22 cellular contexts compared by ENCODE assay signal in genomic region chr12:32033411-32033810, GRCh38.
DNase-seq lines count a peak whose midpoint lies in the region; ATAC-seq and TF ChIP-seq lines count a peak whose summit lies in the region.
"Had no signal": no experiment of that assay in that cellular context is flagged by ENCODE, and none has a peak within 500 bp of the region (broad histone marks: within the 10 kb centered on the region; RNA-seq: fewer than 3 reads in every experiment).

No MANE protein-coding gene starts in this region.

- CTCF ChIA-PET in activated CD4-positive, alpha-beta T cell treated with anti-CD3 and anti-CD28 coated beads, Interleukin-2, amount 10 ng/mL, durations not matched to agents 7 days and 5 days (lab: Charles Lee): interaction anchor here (0.6 kb wide), 1 partner anchor 199 kb away, joined by 3 read pairs; no protein-coding TSS in a partner anchor
- CTCF ChIA-PET in CD4-positive, alpha-beta memory T cell (lab: Charles Lee; ENCODE audit: partially characterized antibody): no interaction called here

- no peaks in the 10 kb centered on the region for H3K9me3 Mint-ChIP-seq in activated CD4-positive, alpha-beta T cell treated with anti-CD3 and anti-CD28 coated beads, Interleukin-2, amount 10 ng/mL, durations not matched to agents 7 days and 5 days
- no peaks in the 10 kb centered on the region for H3K9me3 Mint-ChIP-seq in CD4-positive, alpha-beta memory T cell
- H3K9me3 Mint-ChIP-seq: activated naive CD4-positive, alpha-beta T cell treated with anti-CD3 and anti-CD28 coated beads, Interleukin-2, amount 50 U/mL, for 72 hours had no signal

- DNase-seq in activated CD4-positive, alpha-beta T cell treated with anti-CD3 and anti-CD28 coated beads, Interleukin-2, amount 10 ng/mL, durations not matched to agents 7 days and 5 days: no peak
- DNase-seq in activated CD4-positive, alpha-beta T cell treated with anti-CD3 and anti-CD28 coated beads for 48 hours: no peak
- DNase-seq in UCSD-AML1 (lab: John Stamatoyannopoulos, UW; ENCODE audit: unreplicated experiment) (peak; percentile 14), mesenteric fat pad (ENCODE audit: low spot score) (peak; percentile 33), thyroid gland (peak; percentile 68 to 78), left lobe of liver (ENCODE audit: low spot score) (no peak), GDM1 (lab: John Stamatoyannopoulos, UW) (no peak)
- no peak for DNase-seq in CD4-positive, alpha-beta memory T cell
- DNase-seq: BE2C; Calu3; effector CD4-positive, alpha-beta T cell; left cardiac atrium; mucosa of descending colon; NCI-H1436; occipital lobe; right cardiac atrium; stimulated activated CD8-positive, alpha-beta memory T cell treated with anti-CD3 and anti-CD28 coated beads, Interleukin-4, amount 100 ng/mL, for 48 hours; T-helper 9 cell had no signal

- H3K27me3 Mint-ChIP-seq in activated CD4-positive, alpha-beta T cell treated with anti-CD3 and anti-CD28 coated beads, Interleukin-2, amount 10 ng/mL, durations not matched to agents 7 days and 5 days: no peaks in the 10 kb centered on the region
- H3K27me3 Mint-ChIP-seq in CD4-positive, alpha-beta memory T cell: no peaks in the 10 kb centered on the region

- WGBS in thyroid gland, 2 donors: 34 to 35% methylated on average over 2 of the region's 2 CpGs

- H3K4me3 Mint-ChIP-seq in activated CD4-positive, alpha-beta T cell treated with anti-CD3 and anti-CD28 coated beads, Interleukin-2, amount 10 ng/mL, durations not matched to agents 7 days and 5 days: no peak overlapping the region
- H3K4me3 Mint-ChIP-seq in CD4-positive, alpha-beta memory T cell: no peak overlapping the region

- no peaks in the 10 kb centered on the region for H3K4me1 Mint-ChIP-seq in activated CD4-positive, alpha-beta T cell treated with anti-CD3 and anti-CD28 coated beads, Interleukin-2, amount 10 ng/mL, durations not matched to agents 7 days and 5 days
- peaks cover 0 to 2% (median 0%) of the 10 kb centered on the region in 4 donors for H3K4me1 Mint-ChIP-seq in CD4-positive, alpha-beta memory T cell

- intact Hi-C loops in thyroid gland (cut with DNase I): no loop called here
- intact Hi-C loops in CD4-positive, alpha-beta memory T cell (cut with micrococcal nuclease): no loop called here

- H3K27ac Mint-ChIP-seq in activated CD4-positive, alpha-beta T cell treated with anti-CD3 and anti-CD28 coated beads, Interleukin-2, amount 10 ng/mL, durations not matched to agents 7 days and 5 days: peak overlapping the region; percentile 26
- H3K27ac Mint-ChIP-seq in CD4-positive, alpha-beta memory T cell: peak overlapping the region in 2 of 7 donors; percentile 5 to 58
- H3K27ac Mint-ChIP-seq: activated naive CD4-positive, alpha-beta T cell treated with anti-CD3 and anti-CD28 coated beads, Interleukin-2, amount 50 U/mL, for 72 hours had no signal

- no peak for TF ChIP-seq CTCF in thyroid gland (IDR thresholded peaks at IDR 0.05)

- no peaks in the 10 kb centered on the region for H3K36me3 Mint-ChIP-seq in activated CD4-positive, alpha-beta T cell treated with anti-CD3 and anti-CD28 coated beads, Interleukin-2, amount 10 ng/mL, durations not matched to agents 7 days and 5 days (ENCODE audit: low read depth)
- H3K36me3 Mint-ChIP-seq in CD4-positive, alpha-beta memory T cell: no peaks in the 10 kb centered on the region
- H3K36me3 Mint-ChIP-seq: activated naive CD4-positive, alpha-beta T cell treated with anti-CD3 and anti-CD28 coated beads, Interleukin-2, amount 50 U/mL, for 72 hours had no signal

- no peak for ATAC-seq in left lobe of liver
- ATAC-seq: A549; activated CD4-positive, CD25-positive, alpha-beta regulatory T cell treated with anti-CD3 and anti-CD28 coated beads, Interleukin-2, amount 50 U/mL, for 24 hours; activated naive CD4-positive, alpha-beta T cell treated with anti-CD3 and anti-CD28 coated beads, Interleukin-2, amount 50 U/mL, for 72 hours; left cardiac atrium; mucosa of descending colon; right cardiac atrium had no signal

- no peaks in the 10 kb centered on the region for H3K27me3 ChIP-seq in thyroid gland
- no peaks in the 10 kb centered on the region for H3K27me3 ChIP-seq in CD4-positive, alpha-beta memory T cell (ENCODE audit: insufficient read depth, low read length)
- H3K27me3 ChIP-seq: BE2C had no signal

- peaks cover 0 to 5% of the 10 kb centered on the region in 2 donors for H3K4me1 ChIP-seq in thyroid gland
- no peaks in the 10 kb centered on the region for H3K4me1 ChIP-seq in CD4-positive, alpha-beta memory T cell (ENCODE audit: insufficient read depth, low read length)
- H3K4me1 ChIP-seq: A549, BE2C had no signal

- no peaks in the 10 kb centered on the region for H3K9me3 ChIP-seq in thyroid gland
- no peaks in the 10 kb centered on the region for H3K9me3 ChIP-seq in CD4-positive, alpha-beta memory T cell (ENCODE audit: control insufficient read depth in 1 of 2, low read length in 2 of 2)
- H3K9me3 ChIP-seq: A549, BE2C, mucosa of descending colon had no signal

- H3K4me3 ChIP-seq in thyroid gland (replicated peaks in 1 of 3): no peak overlapping the region
- H3K4me3 ChIP-seq in CD4-positive, alpha-beta memory T cell (ENCODE audit: low read length in 2 of 2): no peak overlapping the region
- H3K4me3 ChIP-seq: A549, mucosa of descending colon had no signal

- POLR2A ChIA-PET in activated CD4-positive, alpha-beta T cell treated with anti-CD3 and anti-CD28 coated beads, Interleukin-2, amount 10 ng/mL, durations not matched to agents 7 days and 5 days (lab: Charles Lee): interaction anchor here (0.8 kb wide), 1 partner anchor 264 kb away, joined by 3 read pairs; no protein-coding TSS in a partner anchor
- POLR2A ChIA-PET in CD4-positive, alpha-beta memory T cell (lab: Charles Lee; ENCODE audit: partially characterized antibody): no interaction called here

- no peaks in the 10 kb centered on the region for H3K36me3 ChIP-seq in thyroid gland
- no peaks in the 10 kb centered on the region for H3K36me3 ChIP-seq in CD4-positive, alpha-beta memory T cell (ENCODE audit: insufficient read depth, low read length)
- H3K36me3 ChIP-seq: BE2C had no signal

- H3K27ac ChIP-seq in thyroid gland: no peak overlapping the region
- no peak overlapping the region for H3K27ac ChIP-seq in CD4-positive, alpha-beta memory T cell (ENCODE audit: low read depth, low read length)
- H3K27ac ChIP-seq: A549, RWPE1 had no signal

- no peak for TF ChIP-seq POLR2A in thyroid gland (IDR thresholded peaks at IDR 0.05)

Comparison
In these comparisons a context has a peak if more than half of its experiments do, and no peak if none do; other contexts are left out.
1. DNase-seq: peak in UCSD-AML1 (single experiment), mesenteric fat pad (single experiment) and thyroid gland (2 of 2); none in activated CD4-positive, alpha-beta T cell treated with anti-CD3 and anti-CD28 coated beads, Interleukin-2, amount 10 ng/mL, durations not matched to agents 7 days and 5 days (single experiment), activated CD4-positive, alpha-beta T cell treated with anti-CD3 and anti-CD28 coated beads for 48 hours (single experiment), left lobe of liver (single experiment), CD4-positive, alpha-beta memory T cell (0 of 5) and GDM1 (single experiment).